In genomic region chr19:29385191-29385795, GRCh38 we compare ENCODE assay signal across 19 cellular contexts.
"Had no signal": no experiment of that assay in that cellular context is flagged by ENCODE, and none has a peak within 500 bp of the region (broad histone marks: within the 10 kb centered on the region; RNA-seq: fewer than 3 reads in every experiment).

No MANE protein-coding gene starts in this region.

- H3K27ac Mint-ChIP-seq: activated CD4-positive, alpha-beta memory T cell treated with anti-CD3 and anti-CD28 coated beads for 36 hours; activated naive CD8-positive, alpha-beta T cell treated with anti-CD3 and anti-CD28 coated beads, Interleukin-2, amount 50 U/mL, for 24 hours; effector memory CD8-positive, alpha-beta T cell; natural killer cell treated with Interleukin-12 subunit alpha and Interleukin-12 subunit beta and Interleukin-15 and Interleukin-18, amount 100 ng/mL, for 72 hours had no signal

- H3K27me3 Mint-ChIP-seq: activated CD4-positive, alpha-beta memory T cell treated with anti-CD3 and anti-CD28 coated beads for 36 hours had no signal

- ATAC-seq: activated naive CD8-positive, alpha-beta T cell treated with anti-CD3 and anti-CD28 coated beads, Interleukin-2, amount 50 U/mL, for 24 hours; body of pancreas; effector memory CD8-positive, alpha-beta T cell; esophagus mucosa; left lung; stimulated activated naive CD8-positive, alpha-beta T cell treated with anti-CD3 and anti-CD28 coated beads, Interleukin-15, amount 100 ng/mL, for 72 hours had no signal

- H3K4me1 ChIP-seq: body of pancreas, left lung, suprapubic skin, transverse colon had no signal

- H3K36me3 ChIP-seq: cardiac muscle cell, left lung, suprapubic skin, transverse colon had no signal

- H3K36me3 Mint-ChIP-seq: activated CD4-positive, alpha-beta memory T cell treated with anti-CD3 and anti-CD28 coated beads for 36 hours; natural killer cell treated with Interleukin-12 subunit alpha and Interleukin-12 subunit beta and Interleukin-15 and Interleukin-18, amount 100 ng/mL, for 72 hours had no signal

- H3K27ac ChIP-seq: body of pancreas, cardiac muscle cell, left lung, suprapubic skin, transverse colon had no signal

- H3K27me3 ChIP-seq: body of pancreas, cardiac muscle cell, suprapubic skin, transverse colon had no signal

- H3K4me1 Mint-ChIP-seq: activated naive CD8-positive, alpha-beta T cell treated with anti-CD3 and anti-CD28 coated beads, Interleukin-2, amount 50 U/mL, for 24 hours had no signal

- DNase-seq: activated CD4-positive, alpha-beta memory T cell treated with anti-CD3 and anti-CD28 coated beads for 36 hours; activated CD4-positive, alpha-beta T cell treated with anti-CD3 and anti-CD28 coated beads for 48 hours; activated gamma-delta T cell; activated naive CD4-positive, alpha-beta T cell treated with anti-CD3 and anti-CD28 coated beads, Interleukin-2, amount 50 U/mL, for 16 hours; activated naive CD8-positive, alpha-beta T cell treated with anti-CD3 and anti-CD28 coated beads, Interleukin-2, amount 50 U/mL, for 24 hours; body of pancreas; dermis blood vessel endothelial cell; effector memory CD8-positive, alpha-beta T cell; glutamatergic neuron; left lung; retina; SK-N-SH; stimulated activated CD4-positive, alpha-beta T cell treated with anti-CD3 and anti-CD28 coated beads, Interleukin-4, amount 100 ng/mL, for 4 hours; stimulated activated naive CD8-positive, alpha-beta T cell treated with anti-CD3 and anti-CD28 coated beads, Interleukin-15, amount 100 ng/mL, for 72 hours; transverse colon had no signal

- H3K4me3 ChIP-seq: body of pancreas, cardiac muscle cell, left lung, suprapubic skin, transverse colon had no signal

- H3K9me3 Mint-ChIP-seq: effector memory CD8-positive, alpha-beta T cell; natural killer cell treated with Interleukin-12 subunit alpha and Interleukin-12 subunit beta and Interleukin-15 and Interleukin-18, amount 100 ng/mL, for 72 hours had no signal

- H3K9me3 ChIP-seq: SK-N-SH, suprapubic skin, transverse colon had no signal

- H3K4me3 Mint-ChIP-seq: activated CD4-positive, alpha-beta memory T cell treated with anti-CD3 and anti-CD28 coated beads for 36 hours; activated naive CD8-positive, alpha-beta T cell treated with anti-CD3 and anti-CD28 coated beads, Interleukin-2, amount 50 U/mL, for 24 hours; effector memory CD8-positive, alpha-beta T cell; natural killer cell treated with Interleukin-12 subunit alpha and Interleukin-12 subunit beta and Interleukin-15 and Interleukin-18, amount 100 ng/mL, for 72 hours; stimulated activated naive CD8-positive, alpha-beta T cell treated with anti-CD3 and anti-CD28 coated beads, Interleukin-15, amount 100 ng/mL, for 72 hours had no signal
